15 cellular contexts compared by ENCODE assay signal in genomic region chr11:2789791-2790580, GRCh38.
A peak's percentile ranks its signal among the peaks of the same experiment; 100 is the strongest.
DNase-seq lines count a peak whose midpoint lies in the region; ATAC-seq and TF ChIP-seq lines count a peak whose summit lies in the region.
"Had no signal": no experiment of that assay in that cellular context is flagged by ENCODE, and none has a peak within 500 bp of the region (broad histone marks: within the 10 kb centered on the region; RNA-seq: fewer than 3 reads in every experiment).

No MANE protein-coding gene starts in this region.

- no peak for ATAC-seq in naive B cell (ENCODE audit: low read depth in 2 of 2)
- ATAC-seq in HG03457 (IDR thresholded peaks at IDR 0.05; ENCODE audit: unreplicated experiment) = no peak
- ATAC-seq: naive thymus-derived CD8-positive, alpha-beta T cell had no signal

- no peak overlapping the region for H3K27ac Mint-ChIP-seq in activated naive CD4-positive, alpha-beta T cell treated with anti-CD3 and anti-CD28 coated beads, Interleukin-2, amount 10 ng/mL, durations not matched to agents 7 days and 5 days
- no peak overlapping the region for H3K27ac Mint-ChIP-seq in naive B cell
- H3K27ac Mint-ChIP-seq in type B pancreatic cell = no peak overlapping the region

- no peak overlapping the region for H3K4me3 ChIP-seq in dorsolateral prefrontal cortex
- H3K4me3 ChIP-seq in trophoblast cell (ENCODE audit: low read depth, low read length) = no peak overlapping the region
- H3K4me3 ChIP-seq: SJSA1, tibial nerve had no signal

- TF ChIP-seq CTCF in dorsolateral prefrontal cortex (IDR thresholded peaks at IDR 0.05 in 54 of 56, conservative IDR thresholded peaks at IDR 0.05 in 2 of 56; ENCODE audit: low read depth in 1 of 56, partially characterized antibody in 56 of 56) = no peak
- TF ChIP-seq CTCF in type B pancreatic cell (conservative IDR thresholded peaks at IDR 0.05) = no peak

- H4K91ac ChIP-seq in trophoblast cell (ENCODE audit: low read depth, low read length) = no peak overlapping the region

- no peak overlapping the region for H3K4me3 Mint-ChIP-seq in activated naive CD4-positive, alpha-beta T cell treated with anti-CD3 and anti-CD28 coated beads, Interleukin-2, amount 10 ng/mL, durations not matched to agents 7 days and 5 days
- H3K4me3 Mint-ChIP-seq in naive B cell (peak overlapping the region in 5 of 8 donors; percentile 19 to 69 (median 44)), type B pancreatic cell (no peak overlapping the region)

- H3K27me3 Mint-ChIP-seq in activated naive CD4-positive, alpha-beta T cell treated with anti-CD3 and anti-CD28 coated beads, Interleukin-2, amount 10 ng/mL, durations not matched to agents 7 days and 5 days = peaks cover 20% of the 10 kb centered on the region
- H3K27me3 Mint-ChIP-seq in naive B cell (peaks cover 5 to 45% (median 8%) of the 10 kb centered on the region in 3 donors), type B pancreatic cell (peaks cover 7% of the 10 kb centered on the region)

- H3K27ac ChIP-seq in dorsolateral prefrontal cortex (no peak overlapping the region), trophoblast cell (ENCODE audit: low read depth, low read length) (no peak overlapping the region)
- H3K27ac ChIP-seq: SJSA1, tibial nerve had no signal

- H4K8ac ChIP-seq in trophoblast cell (ENCODE audit: low read depth, low read length) = no peak overlapping the region

- peaks cover 4% of the 10 kb centered on the region for H3K9me3 ChIP-seq in trophoblast cell (ENCODE audit: insufficient read depth, low read depth, low read length)
- H3K9me3 ChIP-seq: SJSA1 had no signal

- H3K4me1 Mint-ChIP-seq in activated naive CD4-positive, alpha-beta T cell treated with anti-CD3 and anti-CD28 coated beads, Interleukin-2, amount 10 ng/mL, durations not matched to agents 7 days and 5 days = peaks cover 3% of the 10 kb centered on the region
- peaks cover 12 to 14% (median 12%) of the 10 kb centered on the region in 3 donors for H3K4me1 Mint-ChIP-seq in naive B cell
- H3K4me1 Mint-ChIP-seq in type B pancreatic cell (ENCODE audit: unreplicated experiment) = peaks cover 33% of the 10 kb centered on the region

- H3K9me3 Mint-ChIP-seq in activated naive CD4-positive, alpha-beta T cell treated with anti-CD3 and anti-CD28 coated beads, Interleukin-2, amount 10 ng/mL, durations not matched to agents 7 days and 5 days = no peaks in the 10 kb centered on the region
- H3K9me3 Mint-ChIP-seq in naive B cell = peaks cover 0 to 14% (median 5%) of the 10 kb centered on the region in 7 donors
- H3K9me3 Mint-ChIP-seq in type B pancreatic cell = peaks cover 8% of the 10 kb centered on the region

- CTCF ChIA-PET in activated naive CD4-positive, alpha-beta T cell treated with anti-CD3 and anti-CD28 coated beads, Interleukin-2, amount 10 ng/mL, durations not matched to agents 7 days and 5 days (lab: Charles Lee) = interaction anchor here (1.8 kb wide), 1 partner anchor 257 kb away, joined by 4 read pairs; no protein-coding TSS in a partner anchor

- no peak overlapping the region for H3K23ac ChIP-seq in trophoblast cell (ENCODE audit: low read length)

- no peak overlapping the region for H2AK5ac ChIP-seq in trophoblast cell (ENCODE audit: low read length)

- no peaks in the 10 kb centered on the region for H3K79me1 ChIP-seq in trophoblast cell (ENCODE audit: low read length)

- H3K36me3 Mint-ChIP-seq in activated naive CD4-positive, alpha-beta T cell treated with anti-CD3 and anti-CD28 coated beads, Interleukin-2, amount 10 ng/mL, durations not matched to agents 7 days and 5 days = no peaks in the 10 kb centered on the region
- H3K36me3 Mint-ChIP-seq in naive B cell = peaks cover 11 to 31% of the 10 kb centered on the region in 2 donors
- H3K36me3 Mint-ChIP-seq in type B pancreatic cell = no peaks in the 10 kb centered on the region

- peak; percentile 16 for DNase-seq in activated naive CD4-positive, alpha-beta T cell treated with anti-CD3 and anti-CD28 coated beads, Interleukin-2, amount 10 ng/mL, durations not matched to agents 7 days and 5 days
- no peak for DNase-seq in activated naive CD4-positive, alpha-beta T cell treated with anti-CD3 and anti-CD28 coated beads, Interleukin-2, amount 50 U/mL, for 16 hours
- DNase-seq in dorsolateral prefrontal cortex = peak in 6 of 10 donors; percentile 10 to 27 (median 24)
- no peak for DNase-seq in naive B cell
- peak; percentile 58 for DNase-seq in type B pancreatic cell (ENCODE audit: extremely low spot score, unreplicated experiment)
- no peak for DNase-seq in trophoblast cell
- DNase-seq in middle frontal gyrus (ENCODE audit: extremely low spot score, low spot score) = no peak
- DNase-seq: DMS153; IMR-90; NK-92 treated with Interleukin-12 subunit alpha and Interleukin-12 subunit beta, amount 100 ng/mL, for 24 hours; small intestine had no signal

- peaks cover 8% of the 10 kb centered on the region in 2 experiments for H3K4me1 ChIP-seq in trophoblast cell (ENCODE audit: control insufficient read depth in 1 of 2, insufficient read depth in 2 of 2, low read length in 2 of 2)
- H3K4me1 ChIP-seq: SJSA1 had no signal

- H2BK120ac ChIP-seq in trophoblast cell (ENCODE audit: insufficient read depth, low read length, poor library complexity) = no peak overlapping the region

- WGBS in trophoblast cell (ENCODE audit: extremely low coverage, insufficient coverage, insufficient read length) = no CpG with 5 or more reads among the region's 6 CpGs

- no peaks in the 10 kb centered on the region for H3K36me3 ChIP-seq in trophoblast cell (ENCODE audit: control insufficient read depth in 1 of 2, insufficient read depth in 2 of 2, low read length in 2 of 2)
- H3K36me3 ChIP-seq: SJSA1, tibial nerve had no signal

- intact Hi-C loops in dorsolateral prefrontal cortex (cut with DNase I) = no loop called here

- H3K18ac ChIP-seq in trophoblast cell (ENCODE audit: low read length) = no peak overlapping the region

- no peak overlapping the region for H3K4me2 ChIP-seq in trophoblast cell (ENCODE audit: low read length)

- no peak overlapping the region for H2AFZ ChIP-seq in trophoblast cell (ENCODE audit: insufficient read depth, low read length, poor library complexity)

- H3K4ac ChIP-seq in trophoblast cell (ENCODE audit: low read depth, low read length) = no peak overlapping the region

- peaks cover 0 to 40% (median 7%) of the 10 kb centered on the region in 45 donors for H3K27me3 ChIP-seq in dorsolateral prefrontal cortex
- H3K27me3 ChIP-seq in trophoblast cell (ENCODE audit: insufficient read depth, low read length) = no peaks in the 10 kb centered on the region
- H3K27me3 ChIP-seq: tibial nerve had no signal

- H2BK5ac ChIP-seq in trophoblast cell (ENCODE audit: low read depth, low read length, poor library complexity) = no peak overlapping the region

- no peak overlapping the region for H3K9ac ChIP-seq in trophoblast cell (ENCODE audit: low read length)

- H2BK12ac ChIP-seq in trophoblast cell (ENCODE audit: low read length) = no peak overlapping the region

- no peaks in the 10 kb centered on the region for H3K79me2 ChIP-seq in trophoblast cell (ENCODE audit: control insufficient read depth, insufficient read depth, low read length, poor library complexity)

- no peak overlapping the region for H3K14ac ChIP-seq in trophoblast cell (ENCODE audit: low read length)

- H4K12ac ChIP-seq in trophoblast cell (ENCODE audit: low read depth, low read length) = no peak overlapping the region

Comparison
In these comparisons a context has a peak if more than half of its experiments do, and no peak if none do; other contexts are left out.
1. DNase-seq: peak in activated naive CD4-positive, alpha-beta T cell treated with anti-CD3 and anti-CD28 coated beads, Interleukin-2, amount 10 ng/mL, durations not matched to agents 7 days and 5 days (single experiment), dorsolateral prefrontal cortex (6 of 10) and type B pancreatic cell (single experiment); none in activated naive CD4-positive, alpha-beta T cell treated with anti-CD3 and anti-CD28 coated beads, Interleukin-2, amount 50 U/mL, for 16 hours (single experiment), naive B cell (single experiment), trophoblast cell (0 of 2) and middle frontal gyrus (single experiment).
2. H3K4me3 Mint-ChIP-seq: peak in naive B cell (5 of 8); none in activated naive CD4-positive, alpha-beta T cell treated with anti-CD3 and anti-CD28 coated beads, Interleukin-2, amount 10 ng/mL, durations not matched to agents 7 days and 5 days (single experiment) and type B pancreatic cell (single experiment).